In the genomic region with DNA sequence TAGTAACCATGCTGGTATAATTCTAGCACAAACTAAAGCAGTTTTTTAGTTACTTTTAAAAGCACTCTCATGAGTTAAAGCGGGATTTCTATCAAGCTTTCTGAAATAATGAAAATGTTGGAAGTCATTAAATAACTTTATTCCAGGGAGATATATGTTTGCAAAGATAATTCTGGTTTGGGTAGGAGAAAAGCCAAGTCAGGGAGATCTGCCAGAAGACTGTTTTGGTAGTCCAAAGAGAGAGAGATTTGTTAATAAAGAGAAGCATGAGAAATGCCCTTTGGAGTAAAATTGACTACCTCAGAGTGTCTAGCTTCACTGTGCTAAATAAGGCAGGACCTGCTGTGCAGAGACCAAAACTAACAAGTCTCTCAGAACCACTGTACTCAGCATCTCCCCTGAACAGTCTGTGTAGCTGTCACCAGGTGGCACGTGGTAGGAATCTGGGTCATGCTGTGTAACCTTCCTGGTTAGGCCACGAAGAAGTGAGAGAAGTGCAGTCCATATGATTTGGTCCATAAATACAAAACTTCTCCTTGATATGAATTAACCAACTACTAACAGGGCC, we compare ENCODE assay signal across 8 cellular contexts. TPM values are rescaled to one million over a fixed set of nuclear protein-coding genes. Genes with fewer than 3 reads are reported as not detected.
DNase-seq lines count a peak whose midpoint lies in the region; ATAC-seq, FAIRE-seq and TF ChIP-seq lines count a peak whose summit lies in the region.

No MANE protein-coding gene starts in this region.

- no peaks in the 10 kb centered on the region for H3K9me3 ChIP-seq in A549

- no peak for FAIRE-seq in A549 (lab: Jason Lieb, UNC)

- POLR2A ChIA-PET in A549 (lab: Yijun Ruan, JAX): interaction anchor here (1.4 kb wide), 1 partner anchor 35 kb away, joined by 8 read pairs; the partner anchor contains the start of gene STAG1

- no peak overlapping the region for H3K4me3 ChIP-seq in A549

- TF ChIP-seq CTCF in A549 (IDR thresholded peaks at IDR 0.05): no peak
- TF ChIP-seq CTCF in VCaP (conservative IDR thresholded peaks at IDR 0.05): no peak

- H3K4me1 ChIP-seq in A549: peaks cover 30% of the 10 kb centered on the region

- DNase-seq in A549 (ENCODE audit: low read depth in 1 of 2, low spot score in 1 of 2) (no peak), fibroblast of peridontal ligament (ENCODE audit: extremely low read depth) (peak; percentile 77), sciatic nerve (ENCODE audit: low spot score) (no peak), NCI-H2081 treated with DMSO at 0.1 percent for 48 hours (lab: John Stamatoyannopoulos, UW) (no peak)

- WGBS in A549 (ENCODE audit: missing lambda C conversion rate): 82% methylated on average over 3 of the region's 3 CpGs

- no peak for TF ChIP-seq POLR2A in A549 (IDR thresholded peaks at IDR 0.05; ENCODE audit: low read length)

- TF ChIP-seq EP300 in A549 (IDR thresholded peaks at IDR 0.05): no peak

- TF ChIP-seq RAD21 in A549 (conservative IDR thresholded peaks at IDR 0.05 in 1 of 2, IDR thresholded peaks at IDR 0.05 in 1 of 2): no peak

- H3K4me2 ChIP-seq in A549: peak overlapping the region; percentile 62

- ATAC-seq in A549 (peak in 1 of 2 experiments; percentile 41; a peak in 2 of 6 replicates), GM18511 (IDR thresholded peaks at IDR 0.05; ENCODE audit: unreplicated experiment) (peak; percentile 92), HG03064 (IDR thresholded peaks at IDR 0.05; ENCODE audit: low read depth, unreplicated experiment) (peak; percentile 70), sciatic nerve (peak; percentile 79), HG03025 (IDR thresholded peaks at IDR 0.05; ENCODE audit: low FRiP score, unreplicated experiment) (no peak)

- intact Hi-C loops in sciatic nerve (cut with DNase I): no loop called here

- H3K27ac ChIP-seq in A549 (peak overlapping the region; percentile 82 to 90), VCaP (peak overlapping the region; percentile 2; the same call in 1 of the 2 replicates)

- CTCF ChIA-PET in A549 (lab: Yijun Ruan, JAX): interaction anchor here (1.0 to 2.1 kb wide), 3 partner anchors 16 to 35 kb away, joined by 3 to 7 read pairs (median 3); partner anchors contain the start of gene STAG1

TF ChIP-seq in A549, 52 proteins besides CTCF, POLR2A, EP300 and RAD21:
- TF ChIP-seq SREBF2 (IDR thresholded peaks at IDR 0.05): no peak
- no peak for TF ChIP-seq POLR2AphosphoS2 (conservative IDR thresholded peaks at IDR 0.05; ENCODE audit: low read length)
- TF ChIP-seq HOXA7 (CRISPR knock-in tag; IDR thresholded peaks at IDR 0.05): no peak
- no peak for TF ChIP-seq NR3C1 (IDR thresholded peaks at IDR 0.05)
- TF ChIP-seq TP53 (CRISPR knock-in tag; IDR thresholded peaks at IDR 0.05): no peak
- no peak for TF ChIP-seq CBX8 (IDR thresholded peaks at IDR 0.05)
- TF ChIP-seq ZSCAN20 (CRISPR knock-in tag; IDR thresholded peaks at IDR 0.05): no peak
- no peak for TF ChIP-seq USF2 (IDR thresholded peaks at IDR 0.05)
- TF ChIP-seq CEBPB (IDR thresholded peaks at IDR 0.05): no peak
- TF ChIP-seq ZNF302 (CRISPR knock-in tag; IDR thresholded peaks at IDR 0.05): no peak
- no peak for TF ChIP-seq CBX2 (IDR thresholded peaks at IDR 0.05; ENCODE audit: borderline replicate concordance, low read depth)
- no peak for TF ChIP-seq PHF8 (IDR thresholded peaks at IDR 0.05; ENCODE audit: borderline replicate concordance, low read depth)
- no peak for TF ChIP-seq MAX (IDR thresholded peaks at IDR 0.05)
- TF ChIP-seq BHLHE40 (IDR thresholded peaks at IDR 0.05; ENCODE audit: low read depth, low read length): no peak
- TF ChIP-seq TFCP2L1 (CRISPR knock-in tag; IDR thresholded peaks at IDR 0.05): no peak
- TF ChIP-seq HEYL (CRISPR knock-in tag; IDR thresholded peaks at IDR 0.05): no peak
- no peak for TF ChIP-seq FOXS1 (CRISPR knock-in tag; IDR thresholded peaks at IDR 0.05)
- no peak for TF ChIP-seq RCOR1 (IDR thresholded peaks at IDR 0.05; ENCODE audit: low read depth, low read length)
- no peak for TF ChIP-seq KDM1A (IDR thresholded peaks at IDR 0.05; ENCODE audit: low read depth)
- no peak for TF ChIP-seq JUN (IDR thresholded peaks at IDR 0.05)
TF ChIP-seq in A549: peak in this region for 0.

RNA-seq across cellular contexts. Expression of gene SLC35G2, which starts 31.6 kb away (rescaled TPM):
- polyA plus RNA-seq in A549 (2011; rRNA removed) (30.0 and 34.8 TPM in 2 replicates), A549 (2017; fragmentation: RNase III; extraction: RNeasy Plus Mini Kit Qiagen cat#74134 plus additional on column Dnase treatment) (15.0 to 17.2 TPM (median 16.5 TPM) in 3 replicates)
- polyA plus RNA-seq in A549 (2012; cell fraction: cytosol; rRNA removed): 6.2 and 6.8 TPM in 2 replicates
- 6.5 and 10.4 TPM in 2 replicates for polyA plus RNA-seq in A549 (2012; cell fraction: nucleus; rRNA removed)
- polyA minus RNA-seq in A549 (2011; rRNA and poly(A)+ RNA removed): 6.3 and 6.5 TPM in 2 replicates
- 8.0 TPM for total RNA-seq in sciatic nerve

RNA-seq across cellular contexts. Expression of gene STAG1, which starts 35.1 kb away (rescaled TPM):
- polyA plus RNA-seq in A549 (2011; rRNA removed) (14.8 and 19.2 TPM in 2 replicates), A549 (2017; fragmentation: RNase III; extraction: RNeasy Plus Mini Kit Qiagen cat#74134 plus additional on column Dnase treatment) (10.8 to 12.8 TPM (median 11.3 TPM) in 3 replicates)
- 2.9 and 3.0 TPM in 2 replicates for polyA plus RNA-seq in A549 (2012; cell fraction: cytosol; rRNA removed)
- polyA plus RNA-seq in A549 (2012; cell fraction: nucleus; rRNA removed): 1.9 and 3.0 TPM in 2 replicates
- 10.9 and 11.6 TPM in 2 replicates for polyA minus RNA-seq in A549 (2011; rRNA and poly(A)+ RNA removed)
- total RNA-seq in sciatic nerve: 78.8 TPM
